ENCODE assay signal across 21 cellular contexts in the genomic region with DNA sequence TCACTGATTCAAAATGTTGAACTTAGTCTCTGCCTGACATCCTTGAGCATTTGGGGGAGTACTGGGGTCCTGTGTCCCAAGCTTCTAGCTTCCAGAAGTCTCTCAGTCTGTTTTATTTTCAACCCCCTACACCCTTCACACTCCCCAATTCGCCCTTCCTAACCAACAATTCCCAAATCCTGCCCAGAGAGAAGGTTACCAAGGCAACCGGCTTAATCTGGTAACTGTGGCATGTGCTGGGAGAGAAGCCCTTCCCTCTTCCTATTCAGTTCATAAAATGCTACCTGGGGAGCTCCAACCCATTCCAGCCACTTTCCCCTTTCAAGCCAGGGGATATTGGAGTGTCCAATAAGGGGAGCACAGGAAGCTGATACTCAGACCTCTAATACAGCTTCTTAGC. TPM values are rescaled to one million over a fixed set of nuclear protein-coding genes. Genes with fewer than 3 reads are reported as not detected.
DNase-seq lines count a peak whose midpoint lies in the region; ATAC-seq, FAIRE-seq and TF ChIP-seq lines count a peak whose summit lies in the region.
"Had no signal": no experiment of that assay in that cellular context is flagged by ENCODE, and none has a peak within 500 bp of the region (broad histone marks: within the 10 kb centered on the region; RNA-seq: fewer than 3 reads in every experiment).

No MANE protein-coding gene starts in this region.

- H3K27me3 ChIP-seq in K562 (ENCODE audit: control insufficient read depth in 2 of 2, insufficient read depth in 2 of 2, low read length in 2 of 2) (no peaks in the 10 kb centered on the region), mucosa of rectum (ENCODE audit: control insufficient read depth in 2 of 2, insufficient read depth in 2 of 2, low read length in 2 of 2) (no peaks in the 10 kb centered on the region)
- H3K27me3 ChIP-seq: pancreas had no signal

- no peak overlapping the region for H3K4me2 ChIP-seq in K562 (ENCODE audit: insufficient read depth, low read length)

- no peak for TF ChIP-seq EP300 in K562 (IDR thresholded peaks at IDR 0.05; ENCODE audit: low read length)

- WGBS in K562 (ENCODE audit: insufficient coverage, low coverage, missing lambda C conversion rate), result 81% methylated on average over 2 of the region's 2 CpGs

- H3K36me3 ChIP-seq in K562 (ENCODE audit: control insufficient read depth, insufficient read depth, low read length) (peaks cover 34% of the 10 kb centered on the region), mucosa of rectum (ENCODE audit: control insufficient read depth in 2 of 2, insufficient read depth in 2 of 2, low read length in 2 of 2) (peaks cover 12 to 14% of the 10 kb centered on the region in 2 donors)

- no peaks in the 10 kb centered on the region for H3K9me3 ChIP-seq in K562 (replicated peaks; ENCODE audit: control insufficient read depth, insufficient read depth, low read depth, low read length)
- no peaks in the 10 kb centered on the region for H3K9me3 ChIP-seq in mucosa of rectum (ENCODE audit: control insufficient read depth in 2 of 2, low read length in 2 of 2)
- H3K9me3 ChIP-seq: pancreas had no signal

- ATAC-seq in K562, result no peak
- no peak for ATAC-seq in GM18873 (IDR thresholded peaks at IDR 0.05; ENCODE audit: low FRiP score, unreplicated experiment)
- ATAC-seq: left lobe of liver; stimulated activated naive CD8-positive, alpha-beta T cell treated with anti-CD3 and anti-CD28 coated beads, Interleukin-15, Interleukin-2, amounts not matched to agents 100 U/mL and 50 U/mL, for 24 hours had no signal

- TF ChIP-seq POLR2A in K562 (conservative IDR thresholded peaks at IDR 0.05), result no peak

- POLR2A ChIA-PET in K562 (lab: Yijun Ruan, JAX), result interaction anchor here (1.3 kb wide), 1 partner anchor 13 kb away, joined by 4 read pairs; no protein-coding TSS in a partner anchor

- DNase-seq in NCI-H1105 treated with DMSO at 0.1 percent for 48 hours (lab: John Stamatoyannopoulos, UW), result peak; percentile 16
- DNase-seq in NCI-H1105 (lab: John Stamatoyannopoulos, UW), result no peak
- DNase-seq in K562 (ENCODE audit: extremely low read depth in 1 of 4, low spot score in 3 of 4), result no peak
- DNase-seq in activated effector memory CD4-positive, alpha-beta T cell treated with Interleukin-2 at 50 U/mL for 16 hours, result no peak
- no peak for DNase-seq in activated gamma-delta T cell treated with Interleukin-2 at 50 U/mL for 16 hours
- DNase-seq: activated CD4-positive, alpha-beta T cell treated with anti-CD3 and anti-CD28 coated beads for 4 hours; activated CD8-positive, alpha-beta memory T cell treated with anti-CD3 and anti-CD28 coated beads, Interleukin-2, amount 50 U/mL, for 48 hours; activated gamma-delta T cell; effector memory CD4-positive, alpha-beta T cell; H9; NCI-H1694; NCI-H446; pancreas; stimulated activated CD4-positive, alpha-beta T cell treated with anti-CD3 and anti-CD28 coated beads, Interleukin-1b, Interleukin-23, amount 100 ng/mL, for 48 hours; stimulated activated naive CD8-positive, alpha-beta T cell treated with anti-CD3 and anti-CD28 coated beads, Interleukin-15, Interleukin-2, amounts not matched to agents 100 U/mL and 50 U/mL, for 24 hours; SW 1271 had no signal

- BruUV-seq in K562 (replicated peaks; lab: Mats Ljungman, UMichigan), result no TSS peak

- H3K4me1 ChIP-seq in K562 (replicated peaks in 1 of 2; ENCODE audit: control insufficient read depth in 2 of 2, insufficient read depth in 2 of 2, low read length in 2 of 2) (peaks cover 10 to 27% of the 10 kb centered on the region in 2 experiments; a peak in 4 of 5 replicates), mucosa of rectum (ENCODE audit: control insufficient read depth in 2 of 2, insufficient read depth in 2 of 2, low read length in 2 of 2) (peaks cover 21 to 27% of the 10 kb centered on the region in 2 donors)

- H4K20me1 ChIP-seq in K562 (replicated peaks; ENCODE audit: control insufficient read depth, insufficient read depth, low read length), result no peaks in the 10 kb centered on the region

- no peaks in the 10 kb centered on the region for H3K79me2 ChIP-seq in K562 (ENCODE audit: control insufficient read depth, insufficient read depth, low read length)

- no peak for TF ChIP-seq CTCF in K562 (IDR thresholded peaks at IDR 0.05 in 2 of 3, conservative IDR thresholded peaks at IDR 0.05 in 1 of 3; ENCODE audit: insufficient read depth in 2 of 3, low read depth in 1 of 3, low read length in 3 of 3)

- H3K4me3 ChIP-seq in K562 (no peak overlapping the region), mucosa of rectum (ENCODE audit: low read length in 2 of 2) (no peak overlapping the region)
- H3K4me3 ChIP-seq: pancreas had no signal

- H3K27ac ChIP-seq in K562 (ENCODE audit: extremely low read depth, low read depth, low read length) (no peak overlapping the region), mucosa of rectum (ENCODE audit: low read depth in 2 of 2, low read length in 2 of 2) (peak overlapping the region; percentile 90 to 98), temporal lobe (ENCODE audit: low read depth, low read length) (peak overlapping the region; percentile 2)
- H3K27ac ChIP-seq: pancreas had no signal

- no peak overlapping the region for H2AFZ ChIP-seq in K562 (ENCODE audit: low read depth, low read length)

- intact Hi-C loops in K562 (cut with micrococcal nuclease), result no loop called here

- CTCF ChIA-PET in K562 (lab: Yijun Ruan, JAX; ENCODE audit: low intra/inter-chr PET ratio), result no interaction called here

- peaks cover 5% of the 10 kb centered on the region for H3K9me1 ChIP-seq in K562 (ENCODE audit: control insufficient read depth, insufficient read depth, low read length)

- no peak for TF ChIP-seq RAD21 in K562 (CRISPR knock-in tag; conservative IDR thresholded peaks at IDR 0.05 in 1 of 2, IDR thresholded peaks at IDR 0.05 in 1 of 2)

- peak; percentile 65 for FAIRE-seq in K562 (lab: Jason Lieb, UNC)
- FAIRE-seq: D721Med, pancreas had no signal

- in situ Hi-C loops in K562 (cut with MboI), result no loop called here

- H3K9ac ChIP-seq in K562 (ENCODE audit: insufficient read depth in 1 of 2, low read depth in 2 of 2, low read length in 2 of 2), result 0 out of 4 replicates have a peak overlapping the region, but pooled peaks of 1 of the 2 experiments have one; percentile 42
- H3K9ac ChIP-seq in mucosa of rectum (ENCODE audit: low read depth in 1 of 2, low read length in 2 of 2), result peak overlapping the region; percentile 59 to 61

RNA-seq across cellular contexts. Expression of a gene that starts 1.3 kb away (rescaled TPM):
- total RNA-seq in K562 (2011; cell fraction: chromatin; rRNA removed; ENCODE audit: low replicate concordance), result 22.1 and 46.9 TPM in 2 replicates
- 18.2 and 24.0 TPM in 2 replicates for total RNA-seq in K562 (2011; cell fraction: nucleolus; rRNA removed)
- 17.4 and 20.8 TPM in 2 replicates for total RNA-seq in K562 (2011; cell fraction: nucleoplasm; rRNA removed)
- total RNA-seq in K562 (2014; rRNA removed), result 1.8 and 2.1 TPM in 2 replicates
- 1.5 and 1.6 TPM in 2 replicates for total RNA-seq in K562 (2014; rRNA removed; fragmentation: Illumina TruSeq; extraction: Trizol)
- total RNA-seq in K562 (2015; rRNA removed; fragmentation: Illumina TruSeq; extraction: Trizol), result 1.5 and 1.8 TPM in 2 replicates
- 3.6 and 4.1 TPM in 2 replicates for total RNA-seq in K562 (2021)
- polyA plus RNA-seq in K562 (2011; rRNA removed), result 2.4 and 2.9 TPM in 2 replicates
- polyA plus RNA-seq in K562 (2011; cell fraction: cytosol; rRNA removed), result 1.4 and 4.0 TPM in 2 replicates
- 9.7 and 22.8 TPM in 2 replicates for polyA plus RNA-seq in K562 (2011; cell fraction: nucleus; rRNA removed)
- polyA plus RNA-seq in K562 (2012), result 2.0 and 2.5 TPM in 2 replicates
- polyA plus RNA-seq in K562 (2014; fragmentation: Illumina TruSeq; extraction: Trizol), result 1.9 and 2.8 TPM in 2 replicates
- polyA plus RNA-seq in K562 (2014; fragmentation: Nextera tagmentation; extraction: Ambion mirVana), result under 1 TPM; 0.18 to 0.50 TPM
- 2.2 and 2.6 TPM in 2 replicates for polyA plus RNA-seq in K562 (2014; rRNA removed)
- polyA minus RNA-seq in K562 (2011; rRNA and poly(A)+ RNA removed), result 1.9 and 2.9 TPM in 2 replicates
- 2.1 and 4.2 TPM in 2 replicates for polyA minus RNA-seq in K562 (2011; cell fraction: cytosol; rRNA and poly(A)+ RNA removed)
- polyA minus RNA-seq in K562 (2011; cell fraction: nucleus; rRNA and poly(A)+ RNA removed), result 4.2 and 7.1 TPM in 2 replicates
- 15.5 TPM for total RNA-seq in temporal lobe

RNA-seq across cellular contexts. Expression of a gene that starts 35.6 kb away (rescaled TPM):
- 240 and 242 TPM in 2 replicates for total RNA-seq in K562 (2011; cell fraction: chromatin; rRNA removed; ENCODE audit: low replicate concordance)
- 98.2 and 103 TPM in 2 replicates for total RNA-seq in K562 (2011; cell fraction: nucleolus; rRNA removed)
- total RNA-seq in K562 (2011; cell fraction: nucleoplasm; rRNA removed), result 184 and 228 TPM in 2 replicates
- total RNA-seq in K562 (2014; rRNA removed) (21.5 and 30.8 TPM in 2 replicates), K562 (2014; rRNA removed; fragmentation: Illumina TruSeq; extraction: Trizol) (38.2 and 38.7 TPM in 2 replicates), K562 (2015; rRNA removed; fragmentation: Illumina TruSeq; extraction: Trizol) (34.4 and 36.5 TPM in 2 replicates), K562 (2021) (57.5 and 61.1 TPM in 2 replicates), temporal lobe (31.5 TPM)
- polyA plus RNA-seq in K562 (2011; rRNA removed) (43.3 and 51.8 TPM in 2 replicates), K562 (2014; fragmentation: Illumina TruSeq; extraction: Trizol) (56.5 and 65.1 TPM in 2 replicates), K562 (2014; fragmentation: Nextera tagmentation; extraction: Ambion mirVana) (10 to 100 TPM; 12.5 to 16.9 TPM), K562 (2014; rRNA removed) (35.2 and 38.9 TPM in 2 replicates)
- 29.1 and 32.3 TPM in 2 replicates for polyA plus RNA-seq in K562 (2011; cell fraction: cytosol; rRNA removed)
- polyA plus RNA-seq in K562 (2011; cell fraction: nucleus; rRNA removed), result 191 and 220 TPM in 2 replicates
- 48.8 and 57.5 TPM in 2 replicates for polyA plus RNA-seq in K562 (2012)
- 30.6 and 33.1 TPM in 2 replicates for polyA minus RNA-seq in K562 (2011; rRNA and poly(A)+ RNA removed)
- 13.3 and 20.1 TPM in 2 replicates for polyA minus RNA-seq in K562 (2011; cell fraction: cytosol; rRNA and poly(A)+ RNA removed)
- polyA minus RNA-seq in K562 (2011; cell fraction: nucleus; rRNA and poly(A)+ RNA removed), result 26.1 and 31.4 TPM in 2 replicates

RNA-seq across cellular contexts. Expression of a gene that starts 43.2 kb away (rescaled TPM):
- 16.7 and 19.5 TPM in 2 replicates for total RNA-seq in K562 (2011; cell fraction: chromatin; rRNA removed; ENCODE audit: low replicate concordance)
- total RNA-seq in K562 (2011; cell fraction: nucleolus; rRNA removed), result 7.8 and 9.5 TPM in 2 replicates
- total RNA-seq in K562 (2011; cell fraction: nucleoplasm; rRNA removed), result 11.8 and 19.5 TPM in 2 replicates
- total RNA-seq in K562 (2014; rRNA removed) (4.0 and 5.3 TPM in 2 replicates), K562 (2014; rRNA removed; fragmentation: Illumina TruSeq; extraction: Trizol) (4.5 and 5.1 TPM in 2 replicates), K562 (2015; rRNA removed; fragmentation: Illumina TruSeq; extraction: Trizol) (4.9 and 5.3 TPM in 2 replicates), K562 (2021) (13.9 and 15.0 TPM in 2 replicates), temporal lobe (6.6 TPM)
- polyA plus RNA-seq in K562 (2011; rRNA removed) (3.6 and 5.3 TPM in 2 replicates), K562 (2014; fragmentation: Illumina TruSeq; extraction: Trizol) (10.7 and 11.0 TPM in 2 replicates), K562 (2014; fragmentation: Nextera tagmentation; extraction: Ambion mirVana) (1 to 10 TPM; 3.9 to 4.5 TPM), K562 (2014; rRNA removed) (6.5 and 7.9 TPM in 2 replicates)
- 2.3 and 4.4 TPM in 2 replicates for polyA plus RNA-seq in K562 (2011; cell fraction: cytosol; rRNA removed)
- 2.7 and 5.2 TPM in 2 replicates for polyA plus RNA-seq in K562 (2011; cell fraction: nucleus; rRNA removed)
- polyA plus RNA-seq in K562 (2012), result 11.7 and 13.9 TPM in 2 replicates
- polyA minus RNA-seq in K562 (2011; rRNA and poly(A)+ RNA removed), result 3.7 and 3.8 TPM in 2 replicates
- polyA minus RNA-seq in K562 (2011; cell fraction: cytosol; rRNA and poly(A)+ RNA removed), result 3.1 and 3.5 TPM in 2 replicates
- 2.3 and 2.8 TPM in 2 replicates for polyA minus RNA-seq in K562 (2011; cell fraction: nucleus; rRNA and poly(A)+ RNA removed)

RNA-seq across cellular contexts. Expression of a gene that starts 54.2 kb away (rescaled TPM):
- 152 and 243 TPM in 2 replicates for total RNA-seq in K562 (2011; cell fraction: chromatin; rRNA removed; ENCODE audit: low replicate concordance)
- total RNA-seq in K562 (2011; cell fraction: nucleolus; rRNA removed), result 80.5 and 93.3 TPM in 2 replicates
- total RNA-seq in K562 (2011; cell fraction: nucleoplasm; rRNA removed), result 126 and 148 TPM in 2 replicates
- total RNA-seq in K562 (2014; rRNA removed), result 51.7 and 52.4 TPM in 2 replicates
- 61.9 and 64.9 TPM in 2 replicates for total RNA-seq in K562 (2014; rRNA removed; fragmentation: Illumina TruSeq; extraction: Trizol)
- 77.8 and 91.8 TPM in 2 replicates for total RNA-seq in K562 (2015; rRNA removed; fragmentation: Illumina TruSeq; extraction: Trizol)
- 48.6 and 61.8 TPM in 2 replicates for total RNA-seq in K562 (2021)
- 48.0 and 66.7 TPM in 2 replicates for polyA plus RNA-seq in K562 (2011; rRNA removed)
- polyA plus RNA-seq in K562 (2011; cell fraction: cytosol; rRNA removed), result 15.6 and 17.6 TPM in 2 replicates
- polyA plus RNA-seq in K562 (2011; cell fraction: nucleus; rRNA removed), result 122 and 128 TPM in 2 replicates
- polyA plus RNA-seq in K562 (2012), result 40.1 and 52.3 TPM in 2 replicates
- 99.3 and 120 TPM in 2 replicates for polyA plus RNA-seq in K562 (2014; fragmentation: Illumina TruSeq; extraction: Trizol)
- 10 to 100 TPM; 13.8 to 13.9 TPM for polyA plus RNA-seq in K562 (2014; fragmentation: Nextera tagmentation; extraction: Ambion mirVana)
- polyA plus RNA-seq in K562 (2014; rRNA removed), result 62.8 and 74.1 TPM in 2 replicates
- polyA minus RNA-seq in K562 (2011; rRNA and poly(A)+ RNA removed), result 56.6 and 69.1 TPM in 2 replicates
- polyA minus RNA-seq in K562 (2011; cell fraction: cytosol; rRNA and poly(A)+ RNA removed), result 16.1 and 30.2 TPM in 2 replicates
- 40.7 and 50.6 TPM in 2 replicates for polyA minus RNA-seq in K562 (2011; cell fraction: nucleus; rRNA and poly(A)+ RNA removed)
- total RNA-seq in temporal lobe, result 81.9 TPM
